ENCODE assay signal across 9 cellular contexts in the genomic region with DNA sequence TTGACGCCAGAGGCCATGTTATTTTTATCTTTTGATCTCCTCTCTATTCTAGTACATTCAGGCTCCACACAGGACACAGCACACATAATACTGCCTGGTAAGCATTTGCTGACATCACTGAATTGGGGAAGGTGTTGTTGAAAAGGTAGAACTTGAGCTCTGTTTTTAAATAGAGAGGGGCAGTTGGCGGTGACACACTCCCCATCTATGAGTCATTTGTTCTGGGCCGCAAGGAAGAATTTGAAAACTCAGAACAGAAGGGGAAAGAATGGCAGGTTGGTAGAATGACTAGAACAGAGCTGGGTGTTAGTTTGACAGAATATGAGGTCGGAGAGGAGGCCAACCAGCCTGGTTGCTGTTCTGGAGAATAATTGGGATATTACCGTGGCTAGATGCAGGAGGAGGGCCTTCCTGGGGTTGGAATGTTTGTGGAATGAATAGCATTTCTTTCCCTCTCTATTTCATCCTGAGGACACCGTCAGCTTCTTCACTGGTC. TPM values are rescaled to one million over a fixed set of nuclear protein-coding genes. Genes with fewer than 3 reads are reported as not detected.
DNase-seq lines count a peak whose midpoint lies in the region; ATAC-seq, FAIRE-seq and TF ChIP-seq lines count a peak whose summit lies in the region.
"Had no signal": no experiment of that assay in that cellular context is flagged by ENCODE, and none has a peak within 500 bp of the region (broad histone marks: within the 10 kb centered on the region; RNA-seq: fewer than 3 reads in every experiment).

No MANE protein-coding gene starts in this region.

- H3K27me3 ChIP-seq in SK-N-SH (ENCODE audit: insufficient read depth) (no peaks in the 10 kb centered on the region), foreskin keratinocyte (no peaks in the 10 kb centered on the region), A673 (replicated peaks; ENCODE audit: insufficient read depth, low read depth, low read length, poor library complexity) (no peaks in the 10 kb centered on the region)

- no peaks in the 10 kb centered on the region for H3K9me3 ChIP-seq in SK-N-SH
- no peaks in the 10 kb centered on the region for H3K9me3 ChIP-seq in A673 (ENCODE audit: low read depth, low read length, poor library complexity, severe bottlenecking)

- intact Hi-C loops in A673 (cut with micrococcal nuclease; ENCODE audit: unreplicated experiment): no loop called here

- no peaks in the 10 kb centered on the region for H3K9me3 Mint-ChIP-seq in activated CD8-positive, alpha-beta memory T cell treated with anti-CD3 and anti-CD28 coated beads, Interleukin-2, amount 10 ng/mL, durations not matched to agents 7 days and 5 days (ENCODE audit: low read depth)

- H3K27me3 Mint-ChIP-seq in activated CD8-positive, alpha-beta memory T cell treated with anti-CD3 and anti-CD28 coated beads, Interleukin-2, amount 10 ng/mL, durations not matched to agents 7 days and 5 days: peaks cover 8% of the 10 kb centered on the region
- H3K27me3 Mint-ChIP-seq: brain had no signal

- TF ChIP-seq RAD21 in SK-N-SH (IDR thresholded peaks at IDR 0.05; ENCODE audit: low read length): no peak

- CTCF ChIA-PET in SK-N-SH (lab: Yijun Ruan, JAX): interaction anchor here (0.5 to 1.3 kb wide), 4 partner anchors 10 to 1432 kb away, joined by 3 to 5 read pairs (median 3); no protein-coding TSS in a partner anchor
- CTCF ChIA-PET in activated CD8-positive, alpha-beta memory T cell treated with anti-CD3 and anti-CD28 coated beads, Interleukin-2, amount 10 ng/mL, durations not matched to agents 7 days and 5 days (lab: Charles Lee): no interaction called here
- CTCF ChIA-PET in A673 (lab: Charles Lee): interaction anchor here (0.5 kb wide), 1 partner anchor 364 kb away, joined by 6 read pairs; no protein-coding TSS in a partner anchor

- H4K20me1 ChIP-seq in SK-N-SH (ENCODE audit: insufficient read depth): no peaks in the 10 kb centered on the region

- no peak for TF ChIP-seq CTCF in SK-N-SH (IDR thresholded peaks at IDR 0.05)
- no peak for TF ChIP-seq CTCF in foreskin keratinocyte (conservative IDR thresholded peaks at IDR 0.05)
- no peak for TF ChIP-seq CTCF in A673 (conservative IDR thresholded peaks at IDR 0.05; ENCODE audit: low read depth, low read length)

- H3K9ac ChIP-seq in SK-N-SH: peak overlapping the region; percentile 7; the same call in 1 of the 2 replicates

- 19% methylated on average over 6 of the region's 6 CpGs for WGBS in SK-N-SH (ENCODE audit: low lambda C conversion rate)

- peaks cover 0 to 21% of the 10 kb centered on the region in 2 experiments; a peak in 2 of 4 replicates for H3K4me1 ChIP-seq in SK-N-SH (ENCODE audit: control insufficient read depth in 1 of 2, insufficient read depth in 2 of 2, low read depth in 1 of 2, low read length in 1 of 2)
- H3K4me1 ChIP-seq in foreskin keratinocyte: peaks cover 35% of the 10 kb centered on the region
- H3K4me1 ChIP-seq in A673 (ENCODE audit: insufficient read depth, low read length, poor library complexity, severe bottlenecking): no peaks in the 10 kb centered on the region

- POLR2A ChIA-PET in SK-N-SH (lab: Yijun Ruan, JAX): no interaction called here
- POLR2A ChIA-PET in A673 (lab: Charles Lee; ENCODE audit: low non-redundant PET): no interaction called here

- no peak overlapping the region for H3K27ac Mint-ChIP-seq in activated CD8-positive, alpha-beta memory T cell treated with anti-CD3 and anti-CD28 coated beads, Interleukin-2, amount 10 ng/mL, durations not matched to agents 7 days and 5 days

- peak overlapping the region; percentile 18 for H3K4me2 ChIP-seq in SK-N-SH

- no peaks in the 10 kb centered on the region for H3K79me2 ChIP-seq in SK-N-SH (ENCODE audit: insufficient read depth)

- H3K36me3 Mint-ChIP-seq in activated CD8-positive, alpha-beta memory T cell treated with anti-CD3 and anti-CD28 coated beads, Interleukin-2, amount 10 ng/mL, durations not matched to agents 7 days and 5 days: no peaks in the 10 kb centered on the region
- H3K36me3 Mint-ChIP-seq: brain had no signal

- peak overlapping the region; percentile 16 to 78; a peak in 3 of 4 replicates for H3K27ac ChIP-seq in SK-N-SH (ENCODE audit: low read depth in 2 of 2, low read length in 1 of 2)
- peak overlapping the region; percentile 86 for H3K27ac ChIP-seq in foreskin keratinocyte
- H3K27ac ChIP-seq in skin epidermis: peak overlapping the region in 12 of 21 experiments; percentile 0 to 61 (median 24)
- H3K27ac ChIP-seq in A673 (ENCODE audit: low read depth, low read length, poor library complexity, severe bottlenecking): no peak overlapping the region

- FAIRE-seq in H54 (lab: Jason Lieb, UNC): no peak

- H2AFZ ChIP-seq in SK-N-SH (ENCODE audit: low read depth): peak overlapping the region; percentile 20

- peak; percentile 10 to 58; a peak in 1 of 4 replicates for TF ChIP-seq EP300 in SK-N-SH (IDR thresholded peaks at IDR 0.05; ENCODE audit: borderline replicate concordance in 1 of 2, low read depth in 1 of 2, low read length in 1 of 2)

- no peak overlapping the region for H3K4me3 ChIP-seq in SK-N-SH (ENCODE audit: low read depth in 2 of 2, low read length in 1 of 2)
- no peak overlapping the region for H3K4me3 ChIP-seq in skin epidermis
- no peak overlapping the region for H3K4me3 ChIP-seq in A673 (ENCODE audit: low read depth, low read length, poor library complexity, severe bottlenecking)

- H3K4me3 Mint-ChIP-seq in activated CD8-positive, alpha-beta memory T cell treated with anti-CD3 and anti-CD28 coated beads, Interleukin-2, amount 10 ng/mL, durations not matched to agents 7 days and 5 days: no peak overlapping the region
- H3K4me3 Mint-ChIP-seq: brain had no signal

- peak; percentile 86 for ATAC-seq in foreskin keratinocyte
- ATAC-seq in activated CD8-positive, alpha-beta memory T cell treated with anti-CD3 and anti-CD28 coated beads, Interleukin-2, amount 10 ng/mL, durations not matched to agents 7 days and 5 days: no peak

- no peaks in the 10 kb centered on the region for H3K9me2 ChIP-seq in SK-N-SH

- peaks cover 31% of the 10 kb centered on the region for H3F3A ChIP-seq in SK-N-SH (replicated peaks; ENCODE audit: insufficient read depth)

- peak; percentile 52 for DNase-seq in DMS53 (lab: John Stamatoyannopoulos, UW)
- DNase-seq in DMS53 treated with DMSO at 0.1 percent for 48 hours (lab: John Stamatoyannopoulos, UW; ENCODE audit: unreplicated experiment): no peak
- no peak for DNase-seq in SK-N-SH
- DNase-seq in foreskin keratinocyte: peak; percentile 89 to 95
- DNase-seq in H54 (ENCODE audit: insufficient read length, low spot score): no peak
- DNase-seq in activated CD8-positive, alpha-beta memory T cell treated with anti-CD3 and anti-CD28 coated beads, Interleukin-2, amount 10 ng/mL, durations not matched to agents 7 days and 5 days: no peak
- DNase-seq in A673 (ENCODE audit: low spot score): no peak

- BruUV-seq in A673 (replicated peaks; lab: Mats Ljungman, UMichigan): no TSS peak

- no peak for TF ChIP-seq POLR2A in H54 (IDR thresholded peaks at IDR 0.05; ENCODE audit: low read depth, low read length)

- H3K36me3 ChIP-seq in SK-N-SH (replicated peaks in 1 of 2; ENCODE audit: control insufficient read depth in 1 of 2, insufficient read depth in 2 of 2, low read length in 1 of 2) (no peaks in the 10 kb centered on the region), A673 (ENCODE audit: insufficient read depth, low read length, poor library complexity, severe bottlenecking) (no peaks in the 10 kb centered on the region)

- no peaks in the 10 kb centered on the region for H3K4me1 Mint-ChIP-seq in activated CD8-positive, alpha-beta memory T cell treated with anti-CD3 and anti-CD28 coated beads, Interleukin-2, amount 10 ng/mL, durations not matched to agents 7 days and 5 days

TF ChIP-seq in SK-N-SH, 30 proteins besides CTCF, POLR2A, EP300 and RAD21:
- TF ChIP-seq, protein P1, sequence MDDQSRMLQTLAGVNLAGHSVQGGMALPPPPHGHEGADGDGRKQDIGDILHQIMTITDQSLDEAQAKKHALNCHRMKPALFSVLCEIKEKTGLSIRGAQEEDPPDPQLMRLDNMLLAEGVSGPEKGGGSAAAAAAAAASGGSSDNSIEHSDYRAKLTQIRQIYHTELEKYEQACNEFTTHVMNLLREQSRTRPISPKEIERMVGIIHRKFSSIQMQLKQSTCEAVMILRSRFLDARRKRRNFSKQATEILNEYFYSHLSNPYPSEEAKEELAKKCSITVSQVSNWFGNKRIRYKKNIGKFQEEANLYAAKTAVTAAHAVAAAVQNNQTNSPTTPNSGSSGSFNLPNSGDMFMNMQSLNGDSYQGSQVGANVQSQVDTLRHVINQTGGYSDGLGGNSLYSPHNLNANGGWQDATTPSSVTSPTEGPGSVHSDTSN (IDR thresholded peaks at IDR 0.05): peak; percentile 61
- TF ChIP-seq JUND (IDR thresholded peaks at IDR 0.05) (peak; percentile 67), FOXM1 (IDR thresholded peaks at IDR 0.05; ENCODE audit: low read depth) (no peak), TCF12 (IDR thresholded peaks at IDR 0.05) (peak; percentile 63), RXRA (IDR thresholded peaks at IDR 0.05; ENCODE audit: borderline replicate concordance, low read depth) (peak; percentile 34; the same call in 1 of the 2 replicates), TAF1 (IDR thresholded peaks at IDR 0.05; ENCODE audit: borderline replicate concordance, low read depth, low read length) (no peak), SMC3 (IDR thresholded peaks at IDR 0.05; ENCODE audit: low read depth, low read length) (no peak), NFIC (IDR thresholded peaks at IDR 0.05; ENCODE audit: borderline replicate concordance) (peak; percentile 35; the same call in 1 of the 2 replicates), FOSL2 (IDR thresholded peaks at IDR 0.05; ENCODE audit: borderline replicate concordance, low read depth) (peak; percentile 85)
- TF ChIP-seq, protein P2, sequence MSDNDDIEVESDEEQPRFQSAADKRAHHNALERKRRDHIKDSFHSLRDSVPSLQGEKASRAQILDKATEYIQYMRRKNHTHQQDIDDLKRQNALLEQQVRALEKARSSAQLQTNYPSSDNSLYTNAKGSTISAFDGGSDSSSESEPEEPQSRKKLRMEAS (IDR thresholded peaks at IDR 0.05; ENCODE audit: low read depth): 0 out of 2 replicates have a peak, but pooled peaks have one; percentile 14

RNA-seq across cellular contexts. Expression of a gene that starts 52.1 kb away (rescaled TPM):
- 65.6 and 66.9 TPM in 2 replicates for polyA plus RNA-seq in SK-N-SH (2012; rRNA removed)
- polyA plus RNA-seq in SK-N-SH (2012; cell fraction: cytosol; rRNA removed): 72.6 and 74.4 TPM in 2 replicates
- polyA plus RNA-seq in SK-N-SH (2012; cell fraction: nucleus; rRNA removed): 68.2 and 96.8 TPM in 2 replicates
- 98.3 and 108 TPM in 2 replicates for total RNA-seq in foreskin keratinocyte
- polyA plus RNA-seq in foreskin keratinocyte: 39.9 and 53.9 TPM in 2 replicates
- 1 to 10 TPM in 1 of 2 experiments, under 1 TPM in 1; 0.53 to 1.5 TPM for total RNA-seq in activated CD8-positive, alpha-beta memory T cell treated with anti-CD3 and anti-CD28 coated beads, Interleukin-2, amount 10 ng/mL, durations not matched to agents 7 days and 5 days
- 36.2 and 44.4 TPM in 2 replicates for total RNA-seq in A673 (2021)

Comparison
In these comparisons a context has a peak if more than half of its experiments do, and no peak if none do; other contexts are left out.
1. DNase-seq: peak in DMS53 (single experiment) and foreskin keratinocyte (2 of 2); none in DMS53 treated with DMSO at 0.1 percent for 48 hours (single experiment), SK-N-SH (single experiment), H54 (single experiment), activated CD8-positive, alpha-beta memory T cell treated with anti-CD3 and anti-CD28 coated beads, Interleukin-2, amount 10 ng/mL, durations not matched to agents 7 days and 5 days (single experiment) and A673 (single experiment).
2. RNA of a gene that starts 52.1 kb away (total RNA-seq): 98.3 to 108 TPM in foreskin keratinocyte and 36.2 to 44.4 TPM in A673; 0.53 to 1.5 TPM in activated CD8-positive, alpha-beta memory T cell treated with anti-CD3 and anti-CD28 coated beads, Interleukin-2, amount 10 ng/mL, durations not matched to agents 7 days and 5 days; every median in the first group is over 10 times any median in the second.